ENCODE assay signal across 8 cellular contexts in genomic region chr9:100700689-100701318, GRCh38.
DNase-seq lines count a peak whose midpoint lies in the region; ATAC-seq and TF ChIP-seq lines count a peak whose summit lies in the region.

No MANE protein-coding gene starts in this region.

- H3K36me3 ChIP-seq in heart right ventricle, result no peaks in the 10 kb centered on the region

- DNase-seq in heart right ventricle, result no peak
- DNase-seq in Right ventricle myocardium inferior (ENCODE audit: missing footprints), result no peak
- DNase-seq in NCI-H1105 (lab: John Stamatoyannopoulos, UW), result peak; percentile 44
- peak; percentile 6 for DNase-seq in amniotic epithelial cell (ENCODE audit: low read depth)
- DNase-seq in medulla oblongata (ENCODE audit: extremely low spot score), result peak; percentile 19
- DNase-seq in GM19240 (ENCODE audit: insufficient read length, low spot score), result no peak
- DNase-seq in left colon, result no peak

- WGBS in heart right ventricle, 2 donors, result 28 to 33% methylated on average over 5 of the region's 5 CpGs

- no peak overlapping the region for H3K4me3 ChIP-seq in heart right ventricle

- peaks cover 0 to under 1% (median 0%) of the 10 kb centered on the region in 11 donors for H3K9me3 ChIP-seq in heart right ventricle

- ATAC-seq in heart right ventricle (no peak), Right ventricle myocardium inferior (no peak), left colon (no peak), GM21447 (IDR thresholded peaks at IDR 0.05; ENCODE audit: unreplicated experiment) (no peak)

- intact Hi-C loops in heart right ventricle (cut with DNase I) (no loop called here), Right ventricle myocardium inferior (cut with DNase I) (no loop called here), left colon (cut with DNase I, micrococcal nuclease) (no loop called here)

- H3K27ac ChIP-seq in heart right ventricle, result no peak overlapping the region

- H3K27me3 ChIP-seq in heart right ventricle, result peaks cover 0 to 6% (median 0%) of the 10 kb centered on the region in 7 donors

- no peaks in the 10 kb centered on the region for H3K4me1 ChIP-seq in heart right ventricle

- TF ChIP-seq CTCF in heart right ventricle (IDR thresholded peaks at IDR 0.05), result peak in 8 of 9 donors; percentile 12 to 53 (median 43)

Comparison
In these comparisons a context has a peak if more than half of its experiments do, and no peak if none do; other contexts are left out.
1. DNase-seq: peak in NCI-H1105 (single experiment), amniotic epithelial cell (single experiment) and medulla oblongata (single experiment); none in heart right ventricle (0 of 2), Right ventricle myocardium inferior (single experiment), GM19240 (single experiment) and left colon (0 of 2).